ENCODE assay signal across 1 cellular context in the genomic region with DNA sequence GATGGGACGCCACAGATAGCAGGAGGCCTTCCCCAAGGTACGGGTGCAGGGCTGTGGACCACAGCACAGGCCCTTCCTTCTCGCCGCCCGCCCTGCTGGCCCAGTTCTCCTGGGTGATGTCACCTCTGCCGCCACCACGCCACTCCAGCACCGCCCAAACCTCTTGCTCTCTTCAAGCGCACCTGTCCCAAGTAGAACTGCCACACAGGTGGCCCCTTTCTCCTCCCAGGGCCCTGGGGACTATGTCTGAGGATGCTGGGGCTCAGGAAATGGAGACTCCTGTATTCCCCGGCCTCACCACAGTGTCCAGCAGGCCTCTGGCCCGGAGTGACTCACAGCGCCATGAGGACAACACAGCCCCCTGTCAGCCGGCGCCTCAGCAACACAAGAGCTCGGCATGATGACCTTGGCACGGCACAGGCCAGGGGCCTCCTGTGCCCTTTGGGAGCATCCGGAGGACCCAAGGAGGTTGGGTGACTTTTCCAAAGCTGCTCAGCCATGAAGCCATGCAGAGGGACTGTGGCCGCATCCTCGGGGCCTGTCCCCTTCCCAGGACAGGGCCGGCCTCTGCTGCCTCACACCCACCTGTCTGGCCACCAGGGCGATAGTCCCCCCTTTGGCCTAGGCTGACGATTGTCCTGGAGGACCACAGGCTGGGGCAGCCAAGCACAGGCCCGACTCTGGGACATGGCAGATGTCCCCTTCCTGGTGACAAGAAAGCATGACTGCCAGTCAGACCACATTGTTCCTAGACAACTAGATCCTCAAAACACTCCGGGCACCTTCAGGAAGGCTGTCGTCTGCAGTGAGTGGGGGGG.
TF ChIP-seq lines count a peak whose summit lies in the region.

No MANE protein-coding gene starts in this region.

TF ChIP-seq in GM23338, 12 proteins besides CTCF, POLR2A, EP300 and RAD21 (continued from another document):
- no peak for TF ChIP-seq ZNF331 (CRISPR knock-in tag; IDR thresholded peaks at IDR 0.05; ENCODE audit: low read depth)
